Comparison of ENCODE assay signal across 9 cellular contexts in the genomic region with DNA sequence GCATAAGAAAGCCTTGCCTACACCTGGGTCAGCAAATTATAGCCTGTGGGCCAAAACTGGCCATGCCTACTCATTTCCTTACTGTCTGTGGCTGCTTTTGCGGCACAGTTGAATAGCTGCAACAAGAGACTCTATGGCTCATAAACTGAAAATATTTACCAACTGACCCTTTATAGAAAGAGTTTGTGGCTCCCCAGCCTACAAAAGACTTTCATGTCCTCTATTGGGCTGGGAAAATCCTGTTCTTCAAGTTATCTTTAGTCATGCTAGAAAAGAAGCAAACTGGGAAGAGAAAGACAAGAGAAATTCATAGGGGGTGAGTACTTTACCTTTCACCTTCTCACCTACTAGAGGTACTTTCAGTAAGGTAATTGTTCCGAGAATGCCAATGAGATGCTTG.
DNase-seq lines count a peak whose midpoint lies in the region; ATAC-seq and TF ChIP-seq lines count a peak whose summit lies in the region.
"Had no signal": no experiment of that assay in that cellular context is flagged by ENCODE, and none has a peak within 500 bp of the region (broad histone marks: within the 10 kb centered on the region; RNA-seq: fewer than 3 reads in every experiment).

No MANE protein-coding gene starts in this region.

- H3K4me1 ChIP-seq in lower lobe of right lung, result no peaks in the 10 kb centered on the region

- no peak for TF ChIP-seq CTCF in lower lobe of right lung (IDR thresholded peaks at IDR 0.05)

- intact Hi-C loops in lower lobe of right lung (cut with DNase I), result no loop called here

- H3K36me3 ChIP-seq in lower lobe of right lung, result peaks cover 16% of the 10 kb centered on the region

- DNase-seq in M059J (ENCODE audit: low read depth) (peak; percentile 96), myocyte (ENCODE audit: low read depth) (peak; percentile 37), lower lobe of right lung (no peak), cerebellar cortex (ENCODE audit: low spot score) (no peak), amniotic stem cell (lab: John Stamatoyannopoulos, UW) (no peak)
- DNase-seq: activated CD4-positive, alpha-beta T cell treated with anti-CD3 and anti-CD28 coated beads, Interleukin-2, amount 50 U/mL, for 1 hour had no signal

- no peaks in the 10 kb centered on the region for H3K27me3 ChIP-seq in lower lobe of right lung (ENCODE audit: low read depth)

- H3K9me3 ChIP-seq in lower lobe of right lung, result no peaks in the 10 kb centered on the region

- H3K4me3 ChIP-seq in lower lobe of right lung, result no peak overlapping the region

- H3K27ac ChIP-seq in lower lobe of right lung, result no peak overlapping the region

- ATAC-seq in GM18867 (IDR thresholded peaks at IDR 0.05; ENCODE audit: unreplicated experiment), result peak; percentile 62
- peak; percentile 82 for ATAC-seq in HG02610 (IDR thresholded peaks at IDR 0.05; ENCODE audit: unreplicated experiment)
- ATAC-seq in lower lobe of right lung, result no peak
- ATAC-seq in GM19324 (IDR thresholded peaks at IDR 0.05; ENCODE audit: low FRiP score, unreplicated experiment), result no peak

Comparison
In these comparisons a context has a peak if more than half of its experiments do, and no peak if none do; other contexts are left out.
1. ATAC-seq: peak in GM18867 (single experiment) and HG02610 (single experiment); none in lower lobe of right lung (0 of 2) and GM19324 (single experiment).
2. DNase-seq: peak in M059J (single experiment) and myocyte (single experiment); none in lower lobe of right lung (single experiment), cerebellar cortex (single experiment) and amniotic stem cell (single experiment).